In the genomic region with DNA sequence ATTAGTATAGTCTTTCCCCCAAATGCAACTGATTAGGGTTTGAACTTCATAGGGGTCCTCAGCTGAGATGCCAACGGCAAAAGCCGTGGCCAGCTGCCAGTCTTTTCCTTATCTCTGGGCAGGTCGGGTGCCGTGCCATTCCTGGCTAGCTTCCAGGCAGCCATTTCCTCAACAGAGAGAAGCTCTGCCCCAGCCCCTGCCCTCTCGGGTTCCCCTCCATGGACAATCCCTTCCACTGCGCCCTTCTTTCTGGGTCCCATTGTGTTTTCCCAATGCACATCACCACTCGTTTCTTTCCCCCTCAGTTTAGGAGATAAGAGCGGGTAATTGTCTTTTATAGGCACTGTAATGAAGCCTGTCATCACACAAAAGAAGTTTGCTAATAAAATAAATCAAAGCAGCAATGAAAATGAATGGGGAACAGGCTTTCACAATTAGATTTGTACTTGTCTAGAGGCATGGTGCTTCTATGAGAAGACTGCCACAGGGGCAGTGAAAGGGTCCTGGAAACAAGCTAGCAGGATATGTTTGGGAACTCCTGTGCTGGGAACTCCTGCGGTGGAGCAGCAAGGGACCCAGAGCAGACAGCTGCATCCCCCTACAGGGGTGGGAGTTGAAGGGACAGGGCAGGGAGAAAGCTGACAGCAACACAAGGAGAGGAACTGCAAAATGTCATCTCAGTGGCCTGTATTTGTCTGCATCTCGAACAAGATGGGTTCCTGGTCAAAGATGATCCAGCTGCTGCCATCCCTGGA, we compare ENCODE assay signal across 1 cellular context.
A peak's percentile ranks its signal among the peaks of the same experiment; 100 is the strongest.
TF ChIP-seq lines count a peak whose summit lies in the region.

No MANE protein-coding gene starts in this region.

TF ChIP-seq in HEK293, 187 proteins besides CTCF, POLR2A, EP300 and RAD21 (continued from another document):
- TF ChIP-seq ZEB2 (tag by site-specific recombination; IDR thresholded peaks at IDR 0.05) (peak; percentile 74; the same call in 1 of the 2 replicates), FEZF1 (tag by site-specific recombination; IDR thresholded peaks at IDR 0.05) (peak; percentile 86), ZNF843 (tag by site-specific recombination; IDR thresholded peaks at IDR 0.05) (peak; percentile 90), ZNF610 (tag by site-specific recombination; IDR thresholded peaks at IDR 0.05; ENCODE audit: borderline replicate concordance) (0 out of 2 replicates have a peak, but pooled peaks have one; percentile 28), SP7 (tag by site-specific recombination; IDR thresholded peaks at IDR 0.05) (peak; percentile 40; the same call in 1 of the 2 replicates), BCL11B (tag by site-specific recombination; IDR thresholded peaks at IDR 0.05; ENCODE audit: low read depth) (peak; percentile 79; the same call in 1 of the 2 replicates), ZNF670 (tag by site-specific recombination; IDR thresholded peaks at IDR 0.05; ENCODE audit: low read depth) (no peak), ZXDB (tag by site-specific recombination; IDR thresholded peaks at IDR 0.05) (peak; percentile 59; the same call in 1 of the 2 replicates), ZNF404 (tag by site-specific recombination; IDR thresholded peaks at IDR 0.05) (no peak)
- TF ChIP-seq, protein P1, sequence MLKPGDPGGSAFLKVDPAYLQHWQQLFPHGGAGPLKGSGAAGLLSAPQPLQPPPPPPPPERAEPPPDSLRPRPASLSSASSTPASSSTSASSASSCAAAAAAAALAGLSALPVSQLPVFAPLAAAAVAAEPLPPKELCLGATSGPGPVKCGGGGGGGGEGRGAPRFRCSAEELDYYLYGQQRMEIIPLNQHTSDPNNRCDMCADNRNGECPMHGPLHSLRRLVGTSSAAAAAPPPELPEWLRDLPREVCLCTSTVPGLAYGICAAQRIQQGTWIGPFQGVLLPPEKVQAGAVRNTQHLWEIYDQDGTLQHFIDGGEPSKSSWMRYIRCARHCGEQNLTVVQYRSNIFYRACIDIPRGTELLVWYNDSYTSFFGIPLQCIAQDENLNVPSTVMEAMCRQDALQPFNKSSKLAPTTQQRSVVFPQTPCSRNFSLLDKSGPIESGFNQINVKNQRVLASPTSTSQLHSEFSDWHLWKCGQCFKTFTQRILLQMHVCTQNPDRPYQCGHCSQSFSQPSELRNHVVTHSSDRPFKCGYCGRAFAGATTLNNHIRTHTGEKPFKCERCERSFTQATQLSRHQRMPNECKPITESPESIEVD (tag by site-specific recombination; IDR thresholded peaks at IDR 0.05), result peak; percentile 57
- TF ChIP-seq, protein P2, sequence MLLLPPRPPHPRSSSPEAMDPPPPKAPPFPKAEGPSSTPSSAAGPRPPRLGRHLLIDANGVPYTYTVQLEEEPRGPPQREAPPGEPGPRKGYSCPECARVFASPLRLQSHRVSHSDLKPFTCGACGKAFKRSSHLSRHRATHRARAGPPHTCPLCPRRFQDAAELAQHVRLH (tag by site-specific recombination; IDR thresholded peaks at IDR 0.05), result peak; percentile 31; the same call in 1 of the 2 replicates
- TF ChIP-seq, protein P3, sequence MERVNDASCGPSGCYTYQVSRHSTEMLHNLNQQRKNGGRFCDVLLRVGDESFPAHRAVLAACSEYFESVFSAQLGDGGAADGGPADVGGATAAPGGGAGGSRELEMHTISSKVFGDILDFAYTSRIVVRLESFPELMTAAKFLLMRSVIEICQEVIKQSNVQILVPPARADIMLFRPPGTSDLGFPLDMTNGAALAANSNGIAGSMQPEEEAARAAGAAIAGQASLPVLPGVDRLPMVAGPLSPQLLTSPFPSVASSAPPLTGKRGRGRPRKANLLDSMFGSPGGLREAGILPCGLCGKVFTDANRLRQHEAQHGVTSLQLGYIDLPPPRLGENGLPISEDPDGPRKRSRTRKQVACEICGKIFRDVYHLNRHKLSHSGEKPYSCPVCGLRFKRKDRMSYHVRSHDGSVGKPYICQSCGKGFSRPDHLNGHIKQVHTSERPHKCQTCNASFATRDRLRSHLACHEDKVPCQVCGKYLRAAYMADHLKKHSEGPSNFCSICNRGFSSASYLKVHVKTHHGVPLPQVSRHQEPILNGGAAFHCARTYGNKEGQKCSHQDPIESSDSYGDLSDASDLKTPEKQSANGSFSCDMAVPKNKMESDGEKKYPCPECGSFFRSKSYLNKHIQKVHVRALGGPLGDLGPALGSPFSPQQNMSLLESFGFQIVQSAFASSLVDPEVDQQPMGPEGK (tag by site-specific recombination; IDR thresholded peaks at IDR 0.05), result peak; percentile 19; the same call in 1 of the 2 replicates
- TF ChIP-seq, protein P4, sequence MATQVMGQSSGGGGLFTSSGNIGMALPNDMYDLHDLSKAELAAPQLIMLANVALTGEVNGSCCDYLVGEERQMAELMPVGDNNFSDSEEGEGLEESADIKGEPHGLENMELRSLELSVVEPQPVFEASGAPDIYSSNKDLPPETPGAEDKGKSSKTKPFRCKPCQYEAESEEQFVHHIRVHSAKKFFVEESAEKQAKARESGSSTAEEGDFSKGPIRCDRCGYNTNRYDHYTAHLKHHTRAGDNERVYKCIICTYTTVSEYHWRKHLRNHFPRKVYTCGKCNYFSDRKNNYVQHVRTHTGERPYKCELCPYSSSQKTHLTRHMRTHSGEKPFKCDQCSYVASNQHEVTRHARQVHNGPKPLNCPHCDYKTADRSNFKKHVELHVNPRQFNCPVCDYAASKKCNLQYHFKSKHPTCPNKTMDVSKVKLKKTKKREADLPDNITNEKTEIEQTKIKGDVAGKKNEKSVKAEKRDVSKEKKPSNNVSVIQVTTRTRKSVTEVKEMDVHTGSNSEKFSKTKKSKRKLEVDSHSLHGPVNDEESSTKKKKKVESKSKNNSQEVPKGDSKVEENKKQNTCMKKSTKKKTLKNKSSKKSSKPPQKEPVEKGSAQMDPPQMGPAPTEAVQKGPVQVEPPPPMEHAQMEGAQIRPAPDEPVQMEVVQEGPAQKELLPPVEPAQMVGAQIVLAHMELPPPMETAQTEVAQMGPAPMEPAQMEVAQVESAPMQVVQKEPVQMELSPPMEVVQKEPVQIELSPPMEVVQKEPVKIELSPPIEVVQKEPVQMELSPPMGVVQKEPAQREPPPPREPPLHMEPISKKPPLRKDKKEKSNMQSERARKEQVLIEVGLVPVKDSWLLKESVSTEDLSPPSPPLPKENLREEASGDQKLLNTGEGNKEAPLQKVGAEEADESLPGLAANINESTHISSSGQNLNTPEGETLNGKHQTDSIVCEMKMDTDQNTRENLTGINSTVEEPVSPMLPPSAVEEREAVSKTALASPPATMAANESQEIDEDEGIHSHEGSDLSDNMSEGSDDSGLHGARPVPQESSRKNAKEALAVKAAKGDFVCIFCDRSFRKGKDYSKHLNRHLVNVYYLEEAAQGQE (tag by site-specific recombination; IDR thresholded peaks at IDR 0.05), result no peak
- TF ChIP-seq, protein P5, sequence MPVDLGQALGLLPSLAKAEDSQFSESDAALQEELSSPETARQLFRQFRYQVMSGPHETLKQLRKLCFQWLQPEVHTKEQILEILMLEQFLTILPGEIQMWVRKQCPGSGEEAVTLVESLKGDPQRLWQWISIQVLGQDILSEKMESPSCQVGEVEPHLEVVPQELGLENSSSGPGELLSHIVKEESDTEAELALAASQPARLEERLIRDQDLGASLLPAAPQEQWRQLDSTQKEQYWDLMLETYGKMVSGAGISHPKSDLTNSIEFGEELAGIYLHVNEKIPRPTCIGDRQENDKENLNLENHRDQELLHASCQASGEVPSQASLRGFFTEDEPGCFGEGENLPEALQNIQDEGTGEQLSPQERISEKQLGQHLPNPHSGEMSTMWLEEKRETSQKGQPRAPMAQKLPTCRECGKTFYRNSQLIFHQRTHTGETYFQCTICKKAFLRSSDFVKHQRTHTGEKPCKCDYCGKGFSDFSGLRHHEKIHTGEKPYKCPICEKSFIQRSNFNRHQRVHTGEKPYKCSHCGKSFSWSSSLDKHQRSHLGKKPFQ (tag by site-specific recombination; IDR thresholded peaks at IDR 0.05), result no peak
